In the genomic region with DNA sequence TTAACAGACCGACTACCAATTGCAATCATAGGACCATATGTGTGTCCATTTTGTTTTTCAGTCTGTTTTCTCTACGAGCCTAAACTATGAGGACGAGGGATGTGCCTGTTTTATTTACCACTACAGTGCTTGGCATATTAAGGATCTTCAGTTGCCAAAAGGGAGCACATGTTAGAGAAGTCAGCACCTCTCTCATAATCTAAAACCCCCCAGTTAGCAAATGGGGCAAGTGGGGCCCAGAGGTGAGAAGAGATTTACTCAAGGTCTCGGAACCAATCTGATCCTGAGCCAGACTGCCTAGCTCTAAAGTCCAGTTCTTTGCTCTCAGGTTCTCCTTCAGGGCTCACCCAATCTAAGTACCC, we compare ENCODE assay signal across 9 cellular contexts. TPM values are rescaled to one million over a fixed set of nuclear protein-coding genes. Genes with fewer than 3 reads are reported as not detected.
DNase-seq lines count a peak whose midpoint lies in the region; ATAC-seq and TF ChIP-seq lines count a peak whose summit lies in the region.
"Had no signal": no experiment of that assay in that cellular context is flagged by ENCODE, and none has a peak within 500 bp of the region (broad histone marks: within the 10 kb centered on the region; RNA-seq: fewer than 3 reads in every experiment).

No MANE protein-coding gene starts in this region.

- no peaks in the 10 kb centered on the region for H3K36me3 Mint-ChIP-seq in stimulated activated naive CD8-positive, alpha-beta T cell treated with anti-CD3 and anti-CD28 coated beads, Interleukin-15, Interleukin-2, amounts not matched to agents 100 ng/mL and 50 ng/mL, for 24 hours (ENCODE audit: low read depth)
- peaks cover 2% of the 10 kb centered on the region for H3K36me3 Mint-ChIP-seq in activated naive CD8-positive, alpha-beta T cell treated with anti-CD3 and anti-CD28 coated beads, Interleukin-2, amount 10 ng/mL, durations not matched to agents 7 days and 5 days
- peaks cover 0 to 2% of the 10 kb centered on the region in 2 donors for H3K36me3 Mint-ChIP-seq in naive B cell
- peaks cover 4% of the 10 kb centered on the region for H3K36me3 Mint-ChIP-seq in type B pancreatic cell

- H3K4me3 ChIP-seq in WERI-Rb-1 (ENCODE audit: low read depth, low read length) (no peak overlapping the region), ascending aorta (peak overlapping the region in 1 of 2 donors; percentile 47), mucosa of descending colon (no peak overlapping the region)

- peaks cover 5% of the 10 kb centered on the region for H3K9me3 ChIP-seq in WERI-Rb-1 (ENCODE audit: severe bottlenecking)
- H3K9me3 ChIP-seq in ascending aorta, result no peaks in the 10 kb centered on the region
- H3K9me3 ChIP-seq in mucosa of descending colon, result no peaks in the 10 kb centered on the region

- no peaks in the 10 kb centered on the region for H3K9me3 Mint-ChIP-seq in stimulated activated naive CD8-positive, alpha-beta T cell treated with anti-CD3 and anti-CD28 coated beads, Interleukin-15, Interleukin-2, amounts not matched to agents 100 ng/mL and 50 ng/mL, for 24 hours
- H3K9me3 Mint-ChIP-seq in activated naive CD8-positive, alpha-beta T cell treated with anti-CD3 and anti-CD28 coated beads, Interleukin-2, amount 10 ng/mL, durations not matched to agents 7 days and 5 days, result no peaks in the 10 kb centered on the region
- H3K9me3 Mint-ChIP-seq in naive B cell, result no peaks in the 10 kb centered on the region
- no peaks in the 10 kb centered on the region for H3K9me3 Mint-ChIP-seq in type B pancreatic cell

- H3K27me3 ChIP-seq in WERI-Rb-1 (ENCODE audit: insufficient read depth, low read depth, severe bottlenecking) (peaks cover 3% of the 10 kb centered on the region), ascending aorta (no peaks in the 10 kb centered on the region)

- peak overlapping the region; percentile 64 for H3K4me3 Mint-ChIP-seq in stimulated activated naive CD8-positive, alpha-beta T cell treated with anti-CD3 and anti-CD28 coated beads, Interleukin-15, Interleukin-2, amounts not matched to agents 100 ng/mL and 50 ng/mL, for 24 hours
- H3K4me3 Mint-ChIP-seq in activated naive CD8-positive, alpha-beta T cell treated with anti-CD3 and anti-CD28 coated beads, Interleukin-2, amount 10 ng/mL, durations not matched to agents 7 days and 5 days, result peak overlapping the region; percentile 68
- H3K4me3 Mint-ChIP-seq in naive B cell (peak overlapping the region; percentile 70 to 93 (median 88)), type B pancreatic cell (peak overlapping the region; percentile 86)

- H3K4me1 Mint-ChIP-seq in stimulated activated naive CD8-positive, alpha-beta T cell treated with anti-CD3 and anti-CD28 coated beads, Interleukin-15, Interleukin-2, amounts not matched to agents 100 ng/mL and 50 ng/mL, for 24 hours (ENCODE audit: low read depth), result peaks cover 30% of the 10 kb centered on the region
- peaks cover 22% of the 10 kb centered on the region for H3K4me1 Mint-ChIP-seq in activated naive CD8-positive, alpha-beta T cell treated with anti-CD3 and anti-CD28 coated beads, Interleukin-2, amount 10 ng/mL, durations not matched to agents 7 days and 5 days
- peaks cover 19 to 26% (median 23%) of the 10 kb centered on the region in 3 donors for H3K4me1 Mint-ChIP-seq in naive B cell
- H3K4me1 Mint-ChIP-seq in type B pancreatic cell (ENCODE audit: unreplicated experiment), result peaks cover 29% of the 10 kb centered on the region

- H3K4me1 ChIP-seq in ascending aorta, result peaks cover 8 to 10% of the 10 kb centered on the region in 2 donors
- peaks cover 10% of the 10 kb centered on the region for H3K4me1 ChIP-seq in mucosa of descending colon (ENCODE audit: low read depth)

- peaks cover 39% of the 10 kb centered on the region for H3K27me3 Mint-ChIP-seq in stimulated activated naive CD8-positive, alpha-beta T cell treated with anti-CD3 and anti-CD28 coated beads, Interleukin-15, Interleukin-2, amounts not matched to agents 100 ng/mL and 50 ng/mL, for 24 hours
- H3K27me3 Mint-ChIP-seq in activated naive CD8-positive, alpha-beta T cell treated with anti-CD3 and anti-CD28 coated beads, Interleukin-2, amount 10 ng/mL, durations not matched to agents 7 days and 5 days, result peaks cover 50% of the 10 kb centered on the region
- peaks cover 16 to 33% (median 31%) of the 10 kb centered on the region in 3 donors for H3K27me3 Mint-ChIP-seq in naive B cell
- peaks cover 58% of the 10 kb centered on the region for H3K27me3 Mint-ChIP-seq in type B pancreatic cell

- H3K27ac Mint-ChIP-seq in stimulated activated naive CD8-positive, alpha-beta T cell treated with anti-CD3 and anti-CD28 coated beads, Interleukin-15, Interleukin-2, amounts not matched to agents 100 ng/mL and 50 ng/mL, for 24 hours, result no peak overlapping the region
- H3K27ac Mint-ChIP-seq in activated naive CD8-positive, alpha-beta T cell treated with anti-CD3 and anti-CD28 coated beads, Interleukin-2, amount 10 ng/mL, durations not matched to agents 7 days and 5 days, result no peak overlapping the region
- H3K27ac Mint-ChIP-seq in naive B cell (peak overlapping the region in 5 of 6 donors; percentile 60 to 79 (median 68)), type B pancreatic cell (peak overlapping the region; percentile 3)

- POLR2A ChIA-PET in activated naive CD8-positive, alpha-beta T cell treated with anti-CD3 and anti-CD28 coated beads, Interleukin-2, amount 10 ng/mL, durations not matched to agents 7 days and 5 days (lab: Charles Lee), result no interaction called here

- no peak for DNase-seq in stimulated activated naive CD8-positive, alpha-beta T cell treated with anti-CD3 and anti-CD28 coated beads, Interleukin-15, Interleukin-2, amounts not matched to agents 100 U/mL and 50 U/mL, for 24 hours
- DNase-seq in activated naive CD8-positive, alpha-beta T cell treated with anti-CD3 and anti-CD28 coated beads, Interleukin-2, amount 10 ng/mL, durations not matched to agents 7 days and 5 days, result no peak
- no peak for DNase-seq in naive B cell
- DNase-seq in type B pancreatic cell (ENCODE audit: extremely low spot score, unreplicated experiment), result no peak
- no peak for DNase-seq in WERI-Rb-1
- DNase-seq in ascending aorta (ENCODE audit: low spot score in 2 of 2), result no peak
- no peak for DNase-seq in mucosa of descending colon
- DNase-seq: cortex of kidney had no signal

- H3K36me3 ChIP-seq in WERI-Rb-1 (no peaks in the 10 kb centered on the region; the same call in 1 of the 2 replicates), ascending aorta (no peaks in the 10 kb centered on the region), mucosa of descending colon (ENCODE audit: low read depth) (no peaks in the 10 kb centered on the region)

- no peak for TF ChIP-seq CTCF in type B pancreatic cell (conservative IDR thresholded peaks at IDR 0.05)
- no peak for TF ChIP-seq CTCF in WERI-Rb-1 (IDR thresholded peaks at IDR 0.05; ENCODE audit: low read depth, low read length)
- no peak for TF ChIP-seq CTCF in ascending aorta (IDR thresholded peaks at IDR 0.05)
- no peak for TF ChIP-seq CTCF in mucosa of descending colon (IDR thresholded peaks at IDR 0.05)

- H3K27ac ChIP-seq in WERI-Rb-1, result no peak overlapping the region
- H3K27ac ChIP-seq in ascending aorta, result no peak overlapping the region

- no peak for ATAC-seq in stimulated activated naive CD8-positive, alpha-beta T cell treated with anti-CD3 and anti-CD28 coated beads, Interleukin-15, Interleukin-2, amounts not matched to agents 100 U/mL and 50 U/mL, for 24 hours
- no peak for ATAC-seq in activated naive CD8-positive, alpha-beta T cell treated with anti-CD3 and anti-CD28 coated beads, Interleukin-2, amount 10 ng/mL, durations not matched to agents 7 days and 5 days (ENCODE audit: low read depth)
- no peak for ATAC-seq in naive B cell (ENCODE audit: low read depth in 2 of 2)
- ATAC-seq in mucosa of descending colon, result no peak

- intact Hi-C loops in ascending aorta (cut with DNase I) (loop anchor here (2.0 kb wide), 1 partner anchor 38 kb away; a partner anchor contains a TSS), mucosa of descending colon (cut with DNase I, micrococcal nuclease) (no loop called here)

RNA-seq across cellular contexts. Expression of a gene that starts 0.6 kb away (rescaled TPM):
- total RNA-seq in activated naive CD8-positive, alpha-beta T cell treated with anti-CD3 and anti-CD28 coated beads, Interleukin-2, amount 10 ng/mL, durations not matched to agents 7 days and 5 days, result 1 to 10 TPM; 2.2 TPM
- 1 to 10 TPM; 1.8 to 5.8 (median 2.8) TPM for polyA plus RNA-seq in naive B cell (ENCODE audit: low read depth in 6 of 6)
- 24.8 and 48.9 TPM in 2 replicates for total RNA-seq in type B pancreatic cell (ENCODE audit: low replicate concordance)
- total RNA-seq in ascending aorta, result 1.6 TPM
- total RNA-seq in mucosa of descending colon, result 10 to 100 TPM in 2 of 3 donors, 1 to 10 TPM in 1; 5.4 to 18.5 (median 16.2) TPM

RNA-seq across cellular contexts. Expression of a gene that starts 30.2 kb away (rescaled TPM):
- total RNA-seq in activated naive CD8-positive, alpha-beta T cell treated with anti-CD3 and anti-CD28 coated beads, Interleukin-2, amount 10 ng/mL, durations not matched to agents 7 days and 5 days, result 100 to 1,000 TPM; 131 to 140 TPM
- polyA plus RNA-seq in naive B cell (ENCODE audit: low read depth in 6 of 6), result 10 to 100 TPM; 23.7 to 36.7 (median 26.8) TPM
- total RNA-seq in type B pancreatic cell (ENCODE audit: low replicate concordance), result 51.9 and 118 TPM in 2 replicates
- 1.9 TPM for total RNA-seq in ascending aorta
- 10 to 100 TPM in 2 of 3 donors, 1 to 10 TPM in 1; 5.2 to 23.1 (median 10.3) TPM for total RNA-seq in mucosa of descending colon

RNA-seq across cellular contexts. Expression of a gene that starts 37.9 kb away (rescaled TPM):
- total RNA-seq in activated naive CD8-positive, alpha-beta T cell treated with anti-CD3 and anti-CD28 coated beads, Interleukin-2, amount 10 ng/mL, durations not matched to agents 7 days and 5 days, result 10 to 100 TPM; 33.6 to 33.9 TPM
- 10 to 100 TPM; 11.0 to 37.0 (median 18.2) TPM for polyA plus RNA-seq in naive B cell (ENCODE audit: low read depth in 6 of 6)
- total RNA-seq in type B pancreatic cell (ENCODE audit: low replicate concordance) (35.2 and 42.3 TPM in 2 replicates), ascending aorta (87.1 TPM), mucosa of descending colon (10 to 100 TPM; 24.2 to 37.0 (median 29.3) TPM)

RNA-seq across cellular contexts. Expression of a gene that starts 44.3 kb away (rescaled TPM):
- 10 to 100 TPM; 63.4 to 65.5 TPM for total RNA-seq in activated naive CD8-positive, alpha-beta T cell treated with anti-CD3 and anti-CD28 coated beads, Interleukin-2, amount 10 ng/mL, durations not matched to agents 7 days and 5 days
- 10 to 100 TPM; 57.4 to 88.4 (median 79.4) TPM for polyA plus RNA-seq in naive B cell (ENCODE audit: low read depth in 6 of 6)
- total RNA-seq in type B pancreatic cell (ENCODE audit: low replicate concordance) (11.6 and 17.8 TPM in 2 replicates), ascending aorta (61.7 TPM), mucosa of descending colon (10 to 100 TPM; 19.9 to 48.7 (median 33.7) TPM)

Comparison
In these comparisons a context has a peak if more than half of its experiments do, and no peak if none do; other contexts are left out.
1. H3K27ac Mint-ChIP-seq: peak in naive B cell (5 of 6) and type B pancreatic cell (single experiment); none in stimulated activated naive CD8-positive, alpha-beta T cell treated with anti-CD3 and anti-CD28 coated beads, Interleukin-15, Interleukin-2, amounts not matched to agents 100 ng/mL and 50 ng/mL, for 24 hours (single experiment) and activated naive CD8-positive, alpha-beta T cell treated with anti-CD3 and anti-CD28 coated beads, Interleukin-2, amount 10 ng/mL, durations not matched to agents 7 days and 5 days (single experiment).
2. Peak in every context shown above with its lines, with median percentiles within 50 percentile points of each other: H3K4me3 Mint-ChIP-seq.